ENCODE assay signal across 19 cellular contexts in genomic region chr20:64173116-64173515, GRCh38. TPM values are rescaled to one million over a fixed set of nuclear protein-coding genes. Genes with fewer than 3 reads are reported as not detected.
A peak's percentile ranks its signal among the peaks of the same experiment; 100 is the strongest.
DNase-seq lines count a peak whose midpoint lies in the region; ATAC-seq and TF ChIP-seq lines count a peak whose summit lies in the region.
"Had no signal": no experiment of that assay in that cellular context is flagged by ENCODE, and none has a peak within 500 bp of the region (broad histone marks: within the 10 kb centered on the region; RNA-seq: fewer than 3 reads in every experiment).

No MANE protein-coding gene starts in this region.

- peaks cover 8 to 30% (median 9%) of the 10 kb centered on the region in 5 donors for H3K27me3 Mint-ChIP-seq in naive thymus-derived CD8-positive, alpha-beta T cell

- intact Hi-C loops in Right ventricle myocardium superior (cut with DNase I) (no loop called here), heart left ventricle (cut with DNase I) (no loop called here), lower lobe of right lung (cut with DNase I) (no loop called here)

- no peak for TF ChIP-seq CTCF in heart left ventricle (IDR thresholded peaks at IDR 0.05)
- no peak for TF ChIP-seq CTCF in lower lobe of right lung (IDR thresholded peaks at IDR 0.05)

- peak overlapping the region in 1 of 10 donors; percentile 10 for H3K27ac Mint-ChIP-seq in naive thymus-derived CD8-positive, alpha-beta T cell
- H3K27ac Mint-ChIP-seq: CD4-positive, alpha-beta memory T cell; H9 had no signal

- H3K27me3 ChIP-seq in heart left ventricle (peaks cover 0 to 37% (median 8%) of the 10 kb centered on the region in 9 donors), lower lobe of right lung (ENCODE audit: low read depth) (peaks cover 11% of the 10 kb centered on the region)

- H3K4me3 ChIP-seq in heart left ventricle (no peak overlapping the region), lower lobe of right lung (no peak overlapping the region)
- H3K4me3 ChIP-seq: A549 had no signal

- H3K9me3 Mint-ChIP-seq in naive thymus-derived CD8-positive, alpha-beta T cell: peaks cover 0 to 2% (median 0%) of the 10 kb centered on the region in 9 donors
- H3K9me3 Mint-ChIP-seq: CD4-positive, alpha-beta memory T cell had no signal

- DNase-seq in Right ventricle myocardium superior: peak; percentile 16
- no peak for DNase-seq in heart left ventricle
- DNase-seq in lower lobe of right lung: peak; percentile 14
- DNase-seq in naive thymus-derived CD8-positive, alpha-beta T cell: no peak
- DNase-seq in caudate nucleus (lab: John Stamatoyannopoulos, UW): no peak
- DNase-seq: AML-193; CD4-positive, alpha-beta memory T cell; DMS153; DMS79; GDM1; GOT3; H9 had no signal

- no peaks in the 10 kb centered on the region for H3K36me3 Mint-ChIP-seq in naive thymus-derived CD8-positive, alpha-beta T cell
- H3K36me3 Mint-ChIP-seq: CD4-positive, alpha-beta memory T cell had no signal

- 70 to 74% (median 71%) methylated on average over 4 of the region's 4 CpGs for WGBS in heart left ventricle, 4 donors

- H3K4me3 Mint-ChIP-seq in naive thymus-derived CD8-positive, alpha-beta T cell: no peak overlapping the region
- H3K4me3 Mint-ChIP-seq: CD4-positive, alpha-beta memory T cell; H9 had no signal

- no peak overlapping the region for H3K27ac ChIP-seq in heart left ventricle
- peak overlapping the region; percentile 47 for H3K27ac ChIP-seq in cingulate gyrus (ENCODE audit: low read depth, low read length)
- H3K27ac ChIP-seq in lower lobe of right lung: no peak overlapping the region
- H3K27ac ChIP-seq in caudate nucleus (ENCODE audit: low read depth, low read length): no peak overlapping the region
- H3K27ac ChIP-seq: 22Rv1, A549, C4-2B had no signal

- H3K9me3 ChIP-seq in heart left ventricle: no peaks in the 10 kb centered on the region
- H3K9me3 ChIP-seq in lower lobe of right lung: no peaks in the 10 kb centered on the region
- H3K9me3 ChIP-seq: A549 had no signal

- H3K4me1 Mint-ChIP-seq in naive thymus-derived CD8-positive, alpha-beta T cell: peaks cover 0 to 4% (median 2%) of the 10 kb centered on the region in 4 donors
- H3K4me1 Mint-ChIP-seq: CD4-positive, alpha-beta memory T cell had no signal

- ATAC-seq in Right ventricle myocardium superior (ENCODE audit: poor library complexity): no peak
- ATAC-seq in heart left ventricle: no peak
- no peak for ATAC-seq in lower lobe of right lung
- no peak for ATAC-seq in naive thymus-derived CD8-positive, alpha-beta T cell
- ATAC-seq in HG03097 (IDR thresholded peaks at IDR 0.05; ENCODE audit: low FRiP score, unreplicated experiment): no peak
- ATAC-seq: A549 had no signal

- H3K4me1 ChIP-seq in heart left ventricle: no peaks in the 10 kb centered on the region
- H3K4me1 ChIP-seq in lower lobe of right lung: no peaks in the 10 kb centered on the region
- H3K4me1 ChIP-seq: A549 had no signal

- POLR2A ChIA-PET in naive thymus-derived CD8-positive, alpha-beta T cell (lab: Charles Lee): no interaction called here

- H3K36me3 ChIP-seq in heart left ventricle: no peaks in the 10 kb centered on the region
- H3K36me3 ChIP-seq in lower lobe of right lung: no peaks in the 10 kb centered on the region

- TF ChIP-seq POLR2A in heart left ventricle (IDR thresholded peaks at IDR 0.05): no peak

RNA-seq across cellular contexts. Expression of gene MYT1, which starts 8.9 kb away (rescaled TPM):
- total RNA-seq in Right ventricle myocardium superior (0.40 TPM), heart left ventricle (under 1 TPM in 5 of 9 donors, not detected in 4; 0.07 to 0.23 (median 0.09) TPM), lower lobe of right lung (not detected)
- polyA plus RNA-seq in heart left ventricle: under 1 TPM in 1 of 2 donors, not detected in 1; 0.11 TPM
- not detected for total RNA-seq in naive thymus-derived CD8-positive, alpha-beta T cell
- polyA plus RNA-seq in naive thymus-derived CD8-positive, alpha-beta T cell: not detected
- total RNA-seq: CD4-positive, alpha-beta memory T cell; Daoy had no signal
- polyA plus RNA-seq: BJ; CD4-positive, alpha-beta memory T cell had no signal

Comparison
In these comparisons a context has a peak if more than half of its experiments do, and no peak if none do; other contexts are left out.
1. DNase-seq: peak in Right ventricle myocardium superior (single experiment) and lower lobe of right lung (single experiment); none in heart left ventricle (0 of 5), naive thymus-derived CD8-positive, alpha-beta T cell (0 of 10) and caudate nucleus (0 of 61).